12 cellular contexts compared by ENCODE assay signal in the genomic region with DNA sequence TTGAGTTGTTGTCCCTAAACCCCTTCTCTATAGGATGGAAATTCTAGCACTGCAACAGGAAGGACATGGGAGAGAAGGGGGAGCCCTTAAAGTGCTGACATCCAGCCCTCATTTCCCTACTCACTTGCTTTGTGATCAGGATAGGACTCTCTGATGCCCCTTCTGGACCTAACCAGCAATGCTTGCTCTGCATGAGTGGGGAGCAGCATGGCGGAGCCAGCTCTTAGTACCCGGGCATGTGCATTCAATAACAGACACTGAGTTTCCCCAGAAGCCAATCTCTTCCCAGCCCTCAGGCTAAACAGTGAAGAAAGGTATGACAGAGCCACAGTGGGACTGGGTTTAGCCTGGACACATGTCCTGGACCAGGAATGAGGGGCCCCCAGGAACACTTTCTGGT. TPM values are rescaled to one million over a fixed set of nuclear protein-coding genes. Genes with fewer than 3 reads are reported as not detected.
DNase-seq lines count a peak whose midpoint lies in the region; ATAC-seq and TF ChIP-seq lines count a peak whose summit lies in the region.
"Had no signal": no experiment of that assay in that cellular context is flagged by ENCODE, and none has a peak within 500 bp of the region (broad histone marks: within the 10 kb centered on the region; RNA-seq: fewer than 3 reads in every experiment).

No MANE protein-coding gene starts in this region.

- intact Hi-C loops in sciatic nerve (cut with DNase I) = no loop called here

- H2BK12ac ChIP-seq in trophoblast cell (ENCODE audit: low read length) = no peak overlapping the region

- no peak overlapping the region for H4K8ac ChIP-seq in trophoblast cell (ENCODE audit: low read depth, low read length)

- H2AFZ ChIP-seq in Karpas-422 (ENCODE audit: low read length) (no peak overlapping the region), trophoblast cell (ENCODE audit: insufficient read depth, low read length, poor library complexity) (no peak overlapping the region)

- WGBS in trophoblast cell (ENCODE audit: extremely low coverage, insufficient coverage, insufficient read length) = no CpG with 5 or more reads among the region's 2 CpGs

- H3K9me2 ChIP-seq in Karpas-422 (replicated peaks; ENCODE audit: insufficient read depth, low read length) = no peaks in the 10 kb centered on the region

- H4K91ac ChIP-seq in trophoblast cell (ENCODE audit: low read depth, low read length) = no peak overlapping the region

- no peak overlapping the region for H2AK5ac ChIP-seq in trophoblast cell (ENCODE audit: low read length)

- H3K36me3 ChIP-seq in Karpas-422 (ENCODE audit: insufficient read depth, low read length) (no peaks in the 10 kb centered on the region), trophoblast cell (ENCODE audit: control insufficient read depth in 1 of 2, insufficient read depth in 2 of 2, low read length in 2 of 2) (no peaks in the 10 kb centered on the region)

- H3K4me2 ChIP-seq in Karpas-422 (ENCODE audit: low read depth, low read length, poor library complexity, severe bottlenecking) = no peak overlapping the region
- H3K4me2 ChIP-seq in trophoblast cell (ENCODE audit: low read length) = no peak overlapping the region

- no peak overlapping the region for H3K18ac ChIP-seq in trophoblast cell (ENCODE audit: low read length)

- peak; percentile 13 for TF ChIP-seq CTCF in GM13977 (IDR thresholded peaks at IDR 0.05; ENCODE audit: extremely low read depth, insufficient read depth, missing control alignments)
- TF ChIP-seq CTCF in epithelial cell of esophagus (IDR thresholded peaks at IDR 0.05; ENCODE audit: insufficient read depth, low read depth, low read length, missing control alignments) = no peak

- H3K79me1 ChIP-seq in trophoblast cell (ENCODE audit: low read length) = no peaks in the 10 kb centered on the region

- no peak overlapping the region for H3K23ac ChIP-seq in trophoblast cell (ENCODE audit: low read length)

- H3K27ac ChIP-seq in Karpas-422 (ENCODE audit: low read length) (no peak overlapping the region), trophoblast cell (ENCODE audit: low read depth, low read length) (no peak overlapping the region)

- no peaks in the 10 kb centered on the region for H4K20me1 ChIP-seq in Karpas-422 (ENCODE audit: insufficient read depth, low read depth, low read length)

- no peak overlapping the region for H3K4ac ChIP-seq in trophoblast cell (ENCODE audit: low read depth, low read length)

- no peak overlapping the region for H3K9ac ChIP-seq in Karpas-422 (ENCODE audit: low read length)
- H3K9ac ChIP-seq in trophoblast cell (ENCODE audit: low read length) = no peak overlapping the region

- H3K79me2 ChIP-seq in Karpas-422 (ENCODE audit: low read length) = no peaks in the 10 kb centered on the region
- no peaks in the 10 kb centered on the region for H3K79me2 ChIP-seq in trophoblast cell (ENCODE audit: control insufficient read depth, insufficient read depth, low read length, poor library complexity)

- no peak overlapping the region for H3K14ac ChIP-seq in trophoblast cell (ENCODE audit: low read length)

- no peaks in the 10 kb centered on the region for H3K9me3 ChIP-seq in Karpas-422 (ENCODE audit: low read length)
- H3K9me3 ChIP-seq in trophoblast cell (ENCODE audit: insufficient read depth, low read depth, low read length) = no peaks in the 10 kb centered on the region

- H3K4me3 ChIP-seq in Karpas-422 (ENCODE audit: low read length) (no peak overlapping the region), epithelial cell of esophagus (ENCODE audit: low read length) (no peak overlapping the region), trophoblast cell (ENCODE audit: low read depth, low read length) (no peak overlapping the region)

- H2BK5ac ChIP-seq in trophoblast cell (ENCODE audit: low read depth, low read length, poor library complexity) = no peak overlapping the region

- H3K4me1 ChIP-seq in Karpas-422 (ENCODE audit: low read length) (peaks cover 14% of the 10 kb centered on the region), trophoblast cell (ENCODE audit: control insufficient read depth in 1 of 2, insufficient read depth in 2 of 2, low read length in 2 of 2) (no peaks in the 10 kb centered on the region)

- H3K27me3 ChIP-seq in Karpas-422 (ENCODE audit: low read length) (no peaks in the 10 kb centered on the region; the same call in 1 of the 2 replicates), trophoblast cell (ENCODE audit: insufficient read depth, low read length) (no peaks in the 10 kb centered on the region)

- in situ Hi-C loops in GM13977 (cut with MboI; ENCODE audit: low pct_unique_long_range_greater_than_20kb, low sequenced_read_pairs, unreplicated experiment) = no loop called here

- DNase-seq in GM13977 (ENCODE audit: low spot score) = no peak
- DNase-seq in Karpas-422 = peak; percentile 76
- DNase-seq in epithelial cell of esophagus (ENCODE audit: low read depth) = peak; percentile 9
- DNase-seq in sciatic nerve (ENCODE audit: low spot score) = no peak
- DNase-seq in trophoblast cell = no peak
- DNase-seq: DND-41, KG1, naive B cell, NCI-H2171, RPMI8226 had no signal

- ATAC-seq in sciatic nerve (peak; percentile 20), GM19023 (IDR thresholded peaks at IDR 0.05; ENCODE audit: unreplicated experiment) (no peak), GM19452 (IDR thresholded peaks at IDR 0.05; ENCODE audit: unreplicated experiment) (no peak)

- no peak overlapping the region for H4K12ac ChIP-seq in trophoblast cell (ENCODE audit: low read depth, low read length)

- H2BK120ac ChIP-seq in trophoblast cell (ENCODE audit: insufficient read depth, low read length, poor library complexity) = no peak overlapping the region

RNA-seq across cellular contexts. Expression of a gene that starts 14.0 kb away (rescaled TPM):
- not detected in 2 replicates for total RNA-seq in Karpas-422 (2014; rRNA removed; shearing (Covaris generic); ENCODE audit: low replicate concordance)
- total RNA-seq in sciatic nerve = 178 TPM
- polyA plus RNA-seq in trophoblast cell (2013) = 10.5 and 11.1 TPM in 2 replicates

Comparison
In these comparisons a context has a peak if more than half of its experiments do, and no peak if none do; other contexts are left out.
1. DNase-seq: peak in Karpas-422 (single experiment) and epithelial cell of esophagus (single experiment); none in GM13977 (single experiment), sciatic nerve (single experiment) and trophoblast cell (0 of 2).
2. RNA of a gene that starts 14.0 kb away (total RNA-seq): 178 TPM in sciatic nerve (single experiment); not detected in Karpas-422; every median in the first group is over 100 times any median in the second.